8 cellular contexts compared by ENCODE assay signal in genomic region chr12:57864811-57865751, GRCh38. TPM values are rescaled to one million over a fixed set of nuclear protein-coding genes. Genes with fewer than 3 reads are reported as not detected.
DNase-seq lines count a peak whose midpoint lies in the region; ATAC-seq and TF ChIP-seq lines count a peak whose summit lies in the region.

No MANE protein-coding gene starts in this region.

- H3K4me3 ChIP-seq in SJCRH30 (peak overlapping the region; percentile 63), adipocyte (ENCODE audit: low read length) (peak overlapping the region; percentile 75), cardiac muscle cell (peak overlapping the region; percentile 12)

- H3K27me3 ChIP-seq in SJCRH30 (peaks cover 40% of the 10 kb centered on the region), adipocyte (replicated peaks; ENCODE audit: control insufficient read depth, insufficient read depth, low read length) (no peaks in the 10 kb centered on the region), cardiac muscle cell (no peaks in the 10 kb centered on the region)

- H3K27ac ChIP-seq in 22Rv1 (peak overlapping the region; percentile 55), SJCRH30 (peak overlapping the region; percentile 62), cardiac muscle cell (no peak overlapping the region)

- H3K9ac ChIP-seq in adipocyte (ENCODE audit: low read length), result peak overlapping the region; percentile 84

- H3K9me3 ChIP-seq in SJCRH30 (replicated peaks) (no peaks in the 10 kb centered on the region), adipocyte (ENCODE audit: control insufficient read depth, low read length) (no peaks in the 10 kb centered on the region), cardiac muscle cell (ENCODE audit: low read depth) (no peaks in the 10 kb centered on the region)

- H3K36me3 ChIP-seq in SJCRH30 (no peaks in the 10 kb centered on the region), adipocyte (ENCODE audit: control insufficient read depth, insufficient read depth, low read length, severe bottlenecking) (no peaks in the 10 kb centered on the region), cardiac muscle cell (no peaks in the 10 kb centered on the region)

- intact Hi-C loops in posterior cingulate gyrus (cut with DNase I), result no loop called here

- H3K4me1 ChIP-seq in SJCRH30 (peaks cover 28% of the 10 kb centered on the region), adipocyte (ENCODE audit: control insufficient read depth, insufficient read depth, low read length) (peaks cover 44% of the 10 kb centered on the region), cardiac muscle cell (ENCODE audit: low read depth) (peaks cover 27% of the 10 kb centered on the region)

- no peak for TF ChIP-seq CTCF in 22Rv1 (IDR thresholded peaks at IDR 0.05)
- no peak for TF ChIP-seq CTCF in cardiac muscle cell (IDR thresholded peaks at IDR 0.05; ENCODE audit: low read depth, low read length)

- peak; percentile 99 to 100 for DNase-seq in SJCRH30
- peak; percentile 96 for DNase-seq in adipocyte (ENCODE audit: low read depth)
- DNase-seq in cardiac muscle cell (ENCODE audit: low read depth in 1 of 2, low spot score in 1 of 2), result peak; percentile 65 to 92
- peak in 8 of 10 donors; percentile 55 to 94 (median 65) for DNase-seq in posterior cingulate gyrus
- no peak for DNase-seq in NCI-H2081 treated with DMSO at 0.1 percent for 48 hours (lab: John Stamatoyannopoulos, UW)

- ATAC-seq in GM18858 (IDR thresholded peaks at IDR 0.05; ENCODE audit: unreplicated experiment) (peak; percentile 44), HG03108 (IDR thresholded peaks at IDR 0.05; ENCODE audit: unreplicated experiment) (peak; percentile 51)

RNA-seq across cellular contexts. Expression of gene CTDSP2, which starts 18.6 kb away (rescaled TPM):
- total RNA-seq in SJCRH30 (2014; rRNA removed; shearing (Covaris generic)), result 803 and 887 TPM in 2 replicates
- 103 and 105 TPM in 2 replicates for total RNA-seq in cardiac muscle cell
- 82.9 and 108 TPM in 2 replicates for polyA plus RNA-seq in cardiac muscle cell

RNA-seq across cellular contexts. Expression of gene AVIL, which starts 46.5 kb away (rescaled TPM):
- total RNA-seq in SJCRH30 (2014; rRNA removed; shearing (Covaris generic)), result 107 and 111 TPM in 2 replicates
- total RNA-seq in cardiac muscle cell, result 1.6 TPM in 2 replicates
- 1.7 and 2.9 TPM in 2 replicates for polyA plus RNA-seq in cardiac muscle cell

Comparison
In these comparisons a context has a peak if more than half of its experiments do, and no peak if none do; other contexts are left out.
1. H3K4me3 ChIP-seq: peak in every context shown above with its lines; median percentile 75 in adipocyte; 63 in SJCRH30; 12 in cardiac muscle cell.
2. RNA of gene AVIL, which starts 46.5 kb away (total RNA-seq): 107 to 111 TPM in SJCRH30; 1.6 TPM in cardiac muscle cell; every median in the first group is over 10 times any median in the second.